ENCODE assay signal across 10 cellular contexts in the genomic region with DNA sequence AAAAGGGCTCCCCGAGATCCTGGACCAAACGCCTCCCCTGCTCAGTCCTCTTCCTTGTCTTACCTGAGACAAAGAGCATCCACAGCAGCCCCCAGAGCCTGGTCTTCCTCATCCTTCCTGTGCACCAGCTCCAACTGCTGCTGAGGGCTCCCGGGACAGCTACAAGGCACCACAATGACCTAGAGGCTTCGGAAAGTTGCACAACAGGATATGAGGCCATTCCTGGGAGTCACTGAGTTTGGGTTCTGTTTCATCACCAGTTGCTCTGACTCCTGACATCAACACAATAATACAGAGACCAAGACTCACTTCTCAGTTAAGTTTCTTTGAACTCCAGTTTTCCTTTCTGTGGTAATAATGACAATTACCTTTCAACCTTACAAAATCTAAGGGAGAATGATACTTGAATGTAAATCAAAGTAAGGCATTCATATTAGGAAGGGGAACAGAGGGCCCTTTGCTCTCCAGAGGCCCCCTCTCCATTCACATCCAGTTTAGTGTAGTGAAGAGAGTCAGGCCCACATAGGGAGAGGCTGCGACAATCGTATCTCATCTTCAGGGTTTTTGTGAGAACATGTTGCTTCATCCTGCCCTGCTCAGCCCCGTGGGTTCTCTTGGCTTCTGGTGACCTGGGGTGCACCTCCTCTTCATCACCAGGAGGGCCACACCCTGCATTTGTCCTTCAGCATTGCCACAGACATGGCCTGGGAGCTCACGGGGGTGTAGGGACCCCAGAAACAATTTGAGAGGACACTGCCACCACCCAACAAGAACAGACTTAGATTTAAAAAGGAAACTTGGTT. TPM values are rescaled to one million over a fixed set of nuclear protein-coding genes. Genes with fewer than 3 reads are reported as not detected.
DNase-seq lines count a peak whose midpoint lies in the region; ATAC-seq and TF ChIP-seq lines count a peak whose summit lies in the region.
"Had no signal": no experiment of that assay in that cellular context is flagged by ENCODE, and none has a peak within 500 bp of the region (broad histone marks: within the 10 kb centered on the region; RNA-seq: fewer than 3 reads in every experiment).

A gene (minus strand): TSS at position 139 of the 803 bp plus-strand sequence. CDS start 27 bp downstream, at position 112.

- H3K27ac ChIP-seq in osteoblast (ENCODE audit: low read depth, low read length) (peak within 1 kb of the TSS; percentile 44), SK-N-SH (ENCODE audit: low read depth in 2 of 2, low read length in 1 of 2) (no peak within 1 kb of the TSS)

- H3K79me2 ChIP-seq in osteoblast (ENCODE audit: insufficient read depth, low read length) (no peaks in the 10 kb centered on the region), SK-N-SH (ENCODE audit: insufficient read depth) (no peaks in the 10 kb centered on the region)

- TF ChIP-seq RAD21 in SK-N-SH (IDR thresholded peaks at IDR 0.05; ENCODE audit: low read length), result no peak

- WGBS in SK-N-SH (ENCODE audit: low lambda C conversion rate), result 9% methylated on average over 7 of the region's 8 CpGs

- ATAC-seq in GM19397 (IDR thresholded peaks at IDR 0.05; ENCODE audit: unreplicated experiment), result no peak
- ATAC-seq: Panc1 had no signal

- no peaks in the 10 kb centered on the region for H4K20me1 ChIP-seq in osteoblast (ENCODE audit: insufficient read depth, low read length)
- H4K20me1 ChIP-seq in SK-N-SH (ENCODE audit: insufficient read depth), result no peaks in the 10 kb centered on the region

- POLR2A ChIA-PET in SK-N-SH (lab: Yijun Ruan, JAX), result no interaction called here

- H3K27me3 Mint-ChIP-seq in mesothelial cell of epicardium (ENCODE audit: low read depth), result peaks cover 8% of the 10 kb centered on the region

- H3K4me1 ChIP-seq in osteoblast (ENCODE audit: insufficient read depth, low read length) (peaks cover 3% of the 10 kb centered on the region), SK-N-SH (ENCODE audit: control insufficient read depth in 1 of 2, insufficient read depth in 2 of 2, low read depth in 1 of 2, low read length in 1 of 2) (no peaks in the 10 kb centered on the region)

- peaks cover 22% of the 10 kb centered on the region for H3K4me1 Mint-ChIP-seq in mesothelial cell of epicardium

- no peak for TF ChIP-seq EP300 in SK-N-SH (IDR thresholded peaks at IDR 0.05; ENCODE audit: borderline replicate concordance in 1 of 2, low read depth in 1 of 2, low read length in 1 of 2)

- H3K9me3 ChIP-seq in osteoblast (ENCODE audit: low read depth, low read length) (no peaks in the 10 kb centered on the region), SK-N-SH (no peaks in the 10 kb centered on the region)

- H3K4me2 ChIP-seq in osteoblast (ENCODE audit: insufficient read depth, low read length) (no peak within 1 kb of the TSS), SK-N-SH (no peak within 1 kb of the TSS)

- no peak for TF ChIP-seq CTCF in fibroblast of mammary gland (conservative IDR thresholded peaks at IDR 0.05; ENCODE audit: control insufficient read depth, insufficient read depth, low read depth, low read length)
- TF ChIP-seq CTCF in osteoblast (IDR thresholded peaks at IDR 0.05; ENCODE audit: extremely low read depth, low read depth, low read length), result no peak
- TF ChIP-seq CTCF in mesothelial cell of epicardium (IDR thresholded peaks at IDR 0.05; ENCODE audit: unreplicated experiment), result no peak
- no peak for TF ChIP-seq CTCF in SK-N-SH (IDR thresholded peaks at IDR 0.05)

- H3K9me3 Mint-ChIP-seq in mesothelial cell of epicardium, result no peaks in the 10 kb centered on the region

- no peak within 1 kb of the TSS for H3K4me3 Mint-ChIP-seq in mesothelial cell of epicardium
- H3K4me3 Mint-ChIP-seq: activated naive CD8-positive, alpha-beta T cell treated with anti-CD3 and anti-CD28 coated beads, Interleukin-2, amount 10 ng/mL, durations not matched to agents 7 days and 5 days had no signal

- DNase-seq in ELF-1 (ENCODE audit: low read depth, low spot score) (peak; percentile 49), NCI-H510A (lab: John Stamatoyannopoulos, UW) (peak; percentile 36), fibroblast of mammary gland (ENCODE audit: low read depth) (peak; percentile 92), osteoblast (ENCODE audit: insufficient read length, low spot score, missing footprints) (no peak), NCI-H82 treated with DMSO at 0.1 percent for 48 hours (lab: John Stamatoyannopoulos, UW; ENCODE audit: unreplicated experiment) (no peak), mesothelial cell of epicardium (ENCODE audit: low spot score in 2 of 2, unreplicated experiment in 2 of 2) (no peak), SK-N-SH (no peak)
- DNase-seq: activated naive CD8-positive, alpha-beta T cell treated with anti-CD3 and anti-CD28 coated beads, Interleukin-2, amount 10 ng/mL, durations not matched to agents 7 days and 5 days had no signal

- no peak within 1 kb of the TSS for H2AFZ ChIP-seq in osteoblast (ENCODE audit: low read length)
- H2AFZ ChIP-seq in SK-N-SH (ENCODE audit: low read depth), result no peak within 1 kb of the TSS

- H3K9me2 ChIP-seq in SK-N-SH, result no peaks in the 10 kb centered on the region

- H3K9ac ChIP-seq in SK-N-SH, result no peak within 1 kb of the TSS

- no peaks in the 10 kb centered on the region for H3K36me3 Mint-ChIP-seq in mesothelial cell of epicardium

- H3K36me3 ChIP-seq in osteoblast (ENCODE audit: insufficient read depth, low read length), result no peaks in the 10 kb centered on the region
- H3K36me3 ChIP-seq in SK-N-SH (replicated peaks in 1 of 2; ENCODE audit: control insufficient read depth in 1 of 2, insufficient read depth in 2 of 2, low read length in 1 of 2), result no peaks in the 10 kb centered on the region

- H3K27me3 ChIP-seq in osteoblast (ENCODE audit: insufficient read depth, low read length) (peaks cover 6% of the 10 kb centered on the region), SK-N-SH (ENCODE audit: insufficient read depth) (no peaks in the 10 kb centered on the region; the same call in 1 of the 2 replicates)

- no peaks in the 10 kb centered on the region for H3F3A ChIP-seq in SK-N-SH (replicated peaks; ENCODE audit: insufficient read depth)

- H3K4me3 ChIP-seq in fibroblast of mammary gland (ENCODE audit: control insufficient read depth, low read depth, low read length) (no peak within 1 kb of the TSS), osteoblast (ENCODE audit: insufficient read depth, low read length) (no peak within 1 kb of the TSS), SK-N-SH (ENCODE audit: low read depth in 2 of 2, low read length in 1 of 2) (no peak within 1 kb of the TSS)

- H3K27ac Mint-ChIP-seq in mesothelial cell of epicardium, result no peak within 1 kb of the TSS

- CTCF ChIA-PET in SK-N-SH (lab: Yijun Ruan, JAX), result interaction anchor here (3.7 kb wide), 1 partner anchor 19 kb away, joined by 10 read pairs; no protein-coding TSS in a partner anchor

TF ChIP-seq in SK-N-SH, 30 proteins besides CTCF, POLR2A, EP300 and RAD21 (continues in another document):
- TF ChIP-seq FOXM1 (IDR thresholded peaks at IDR 0.05; ENCODE audit: low read depth) (no peak), RXRA (IDR thresholded peaks at IDR 0.05; ENCODE audit: borderline replicate concordance, low read depth) (no peak), NFIC (IDR thresholded peaks at IDR 0.05; ENCODE audit: borderline replicate concordance) (no peak), RCOR1 (IDR thresholded peaks at IDR 0.05; ENCODE audit: low read length) (no peak), NRF1 (IDR thresholded peaks at IDR 0.05; ENCODE audit: low read depth, low read length) (no peak), ELF1 (IDR thresholded peaks at IDR 0.05) (no peak), MEF2A (IDR thresholded peaks at IDR 0.05; ENCODE audit: borderline replicate concordance, low read depth) (no peak), MXI1 (IDR thresholded peaks at IDR 0.05; ENCODE audit: low read depth, low read length) (no peak), CHD2 (IDR thresholded peaks at IDR 0.05; ENCODE audit: low read length, partially characterized antibody) (no peak)
- TF ChIP-seq, protein P1, sequence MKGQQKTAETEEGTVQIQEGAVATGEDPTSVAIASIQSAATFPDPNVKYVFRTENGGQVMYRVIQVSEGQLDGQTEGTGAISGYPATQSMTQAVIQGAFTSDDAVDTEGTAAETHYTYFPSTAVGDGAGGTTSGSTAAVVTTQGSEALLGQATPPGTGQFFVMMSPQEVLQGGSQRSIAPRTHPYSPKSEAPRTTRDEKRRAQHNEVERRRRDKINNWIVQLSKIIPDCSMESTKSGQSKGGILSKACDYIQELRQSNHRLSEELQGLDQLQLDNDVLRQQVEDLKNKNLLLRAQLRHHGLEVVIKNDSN (IDR thresholded peaks at IDR 0.05; ENCODE audit: borderline replicate concordance, low read depth), result no peak
- TF ChIP-seq, protein P2, sequence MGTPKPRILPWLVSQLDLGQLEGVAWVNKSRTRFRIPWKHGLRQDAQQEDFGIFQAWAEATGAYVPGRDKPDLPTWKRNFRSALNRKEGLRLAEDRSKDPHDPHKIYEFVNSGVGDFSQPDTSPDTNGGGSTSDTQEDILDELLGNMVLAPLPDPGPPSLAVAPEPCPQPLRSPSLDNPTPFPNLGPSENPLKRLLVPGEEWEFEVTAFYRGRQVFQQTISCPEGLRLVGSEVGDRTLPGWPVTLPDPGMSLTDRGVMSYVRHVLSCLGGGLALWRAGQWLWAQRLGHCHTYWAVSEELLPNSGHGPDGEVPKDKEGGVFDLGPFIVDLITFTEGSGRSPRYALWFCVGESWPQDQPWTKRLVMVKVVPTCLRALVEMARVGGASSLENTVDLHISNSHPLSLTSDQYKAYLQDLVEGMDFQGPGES (IDR thresholded peaks at IDR 0.05; ENCODE audit: low read depth, low read length), result no peak
- TF ChIP-seq, protein P3, sequence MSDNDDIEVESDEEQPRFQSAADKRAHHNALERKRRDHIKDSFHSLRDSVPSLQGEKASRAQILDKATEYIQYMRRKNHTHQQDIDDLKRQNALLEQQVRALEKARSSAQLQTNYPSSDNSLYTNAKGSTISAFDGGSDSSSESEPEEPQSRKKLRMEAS (IDR thresholded peaks at IDR 0.05; ENCODE audit: low read depth), result no peak
- TF ChIP-seq, protein P4, sequence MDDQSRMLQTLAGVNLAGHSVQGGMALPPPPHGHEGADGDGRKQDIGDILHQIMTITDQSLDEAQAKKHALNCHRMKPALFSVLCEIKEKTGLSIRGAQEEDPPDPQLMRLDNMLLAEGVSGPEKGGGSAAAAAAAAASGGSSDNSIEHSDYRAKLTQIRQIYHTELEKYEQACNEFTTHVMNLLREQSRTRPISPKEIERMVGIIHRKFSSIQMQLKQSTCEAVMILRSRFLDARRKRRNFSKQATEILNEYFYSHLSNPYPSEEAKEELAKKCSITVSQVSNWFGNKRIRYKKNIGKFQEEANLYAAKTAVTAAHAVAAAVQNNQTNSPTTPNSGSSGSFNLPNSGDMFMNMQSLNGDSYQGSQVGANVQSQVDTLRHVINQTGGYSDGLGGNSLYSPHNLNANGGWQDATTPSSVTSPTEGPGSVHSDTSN (IDR thresholded peaks at IDR 0.05), result no peak

RNA-seq across cellular contexts. Expression of the gene that starts here (rescaled TPM):
- total RNA-seq in osteoblast (0.72 and 1.8 TPM in 2 replicates), mesothelial cell of epicardium (0.34 to 0.53 TPM in 2 of 3 replicates, not detected in the other)
- not detected in 2 replicates for polyA plus RNA-seq in SK-N-SH (2012; rRNA removed)
- polyA plus RNA-seq in SK-N-SH (2012; cell fraction: cytosol; rRNA removed), result not detected in 2 replicates
- not detected in 2 replicates for polyA plus RNA-seq in SK-N-SH (2012; cell fraction: nucleus; rRNA removed)
- total RNA-seq: activated naive CD8-positive, alpha-beta T cell treated with anti-CD3 and anti-CD28 coated beads, Interleukin-2, amount 10 ng/mL, durations not matched to agents 7 days and 5 days had no signal

Comparison
In these comparisons a context has a peak if more than half of its experiments do, and no peak if none do; other contexts are left out.
1. DNase-seq: peak in ELF-1 (single experiment), NCI-H510A (single experiment) and fibroblast of mammary gland (single experiment); none in osteoblast (single experiment), NCI-H82 treated with DMSO at 0.1 percent for 48 hours (single experiment), mesothelial cell of epicardium (0 of 2) and SK-N-SH (single experiment).